Comparison of ENCODE assay signal across 19 cellular contexts in genomic region chr2:107364361-107364950, GRCh38.
DNase-seq lines count a peak whose midpoint lies in the region; ATAC-seq and TF ChIP-seq lines count a peak whose summit lies in the region.
"Had no signal": no experiment of that assay in that cellular context is flagged by ENCODE, and none has a peak within 500 bp of the region (broad histone marks: within the 10 kb centered on the region; RNA-seq: fewer than 3 reads in every experiment).

No MANE protein-coding gene starts in this region.

- H3K4me3 Mint-ChIP-seq in activated T-helper 17 cell treated with anti-CD3 and anti-CD28 coated beads, Interleukin-2, amount 50 U/mL, for 72 hours: no peak overlapping the region
- no peak overlapping the region for H3K4me3 Mint-ChIP-seq in naive thymus-derived CD4-positive, alpha-beta T cell
- H3K4me3 Mint-ChIP-seq in stimulated activated naive B cell treated with anti-CD40 and anti-IgM and Interleukin-4, amounts not matched to agents 10 μg/mL and 1 μg/mL and 100 μg/mL, for 72 hours: no peak overlapping the region
- H3K4me3 Mint-ChIP-seq: CD4-positive, alpha-beta T cell had no signal

- 97% methylated on average over 4 of the region's 4 CpGs for WGBS in esophagus muscularis mucosa

- POLR2A ChIA-PET in naive thymus-derived CD4-positive, alpha-beta T cell (lab: Charles Lee): no interaction called here

- H3K9me3 Mint-ChIP-seq in activated T-helper 17 cell treated with anti-CD3 and anti-CD28 coated beads, Interleukin-2, amount 50 U/mL, for 72 hours: peaks cover 14% of the 10 kb centered on the region
- peaks cover 0 to 16% (median 4%) of the 10 kb centered on the region in 11 donors for H3K9me3 Mint-ChIP-seq in naive thymus-derived CD4-positive, alpha-beta T cell
- peaks cover 1 to 3% of the 10 kb centered on the region in 2 donors for H3K9me3 Mint-ChIP-seq in stimulated activated naive B cell treated with anti-CD40 and anti-IgM and Interleukin-4, amounts not matched to agents 10 μg/mL and 1 μg/mL and 100 μg/mL, for 72 hours

- no peak for TF ChIP-seq POLR2A in esophagus muscularis mucosa (IDR thresholded peaks at IDR 0.05; ENCODE audit: low read depth)

- H3K36me3 ChIP-seq in naive thymus-derived CD4-positive, alpha-beta T cell (ENCODE audit: control insufficient read depth in 2 of 3, insufficient read depth in 3 of 3, low read length in 3 of 3): no peaks in the 10 kb centered on the region
- H3K36me3 ChIP-seq in esophagus muscularis mucosa: no peaks in the 10 kb centered on the region
- H3K36me3 ChIP-seq: BE2C, HAP-1 had no signal

- H3K27me3 ChIP-seq in naive thymus-derived CD4-positive, alpha-beta T cell (ENCODE audit: control insufficient read depth in 2 of 2, insufficient read depth in 2 of 2, low read length in 2 of 2): no peaks in the 10 kb centered on the region
- H3K27me3 ChIP-seq in esophagus muscularis mucosa: no peaks in the 10 kb centered on the region
- H3K27me3 ChIP-seq: BE2C had no signal

- intact Hi-C loops in naive thymus-derived CD4-positive, alpha-beta T cell (cut with micrococcal nuclease): no loop called here
- intact Hi-C loops in esophagus muscularis mucosa (cut with DNase I): no loop called here

- ATAC-seq in activated T-helper 17 cell treated with anti-CD3 and anti-CD28 coated beads, Interleukin-2, amount 50 U/mL, for 72 hours (replicated peaks): peak; percentile 28
- peak; percentile 18 for ATAC-seq in naive thymus-derived CD4-positive, alpha-beta T cell
- ATAC-seq in stimulated activated naive B cell treated with anti-CD40 and anti-IgM and Interleukin-4, amounts not matched to agents 10 μg/mL and 1 μg/mL and 100 μg/mL, for 72 hours (replicated peaks): peak; percentile 20 to 34
- ATAC-seq in HG03378 (IDR thresholded peaks at IDR 0.05; ENCODE audit: unreplicated experiment) (no peak), HG02759 (IDR thresholded peaks at IDR 0.05; ENCODE audit: unreplicated experiment) (no peak)

- H3K27me3 Mint-ChIP-seq in activated T-helper 17 cell treated with anti-CD3 and anti-CD28 coated beads, Interleukin-2, amount 50 U/mL, for 72 hours: no peaks in the 10 kb centered on the region
- H3K27me3 Mint-ChIP-seq in naive thymus-derived CD4-positive, alpha-beta T cell: no peaks in the 10 kb centered on the region
- no peaks in the 10 kb centered on the region for H3K27me3 Mint-ChIP-seq in stimulated activated naive B cell treated with anti-CD40 and anti-IgM and Interleukin-4, amounts not matched to agents 10 μg/mL and 1 μg/mL and 100 μg/mL, for 72 hours
- H3K27me3 Mint-ChIP-seq: CD4-positive, alpha-beta T cell had no signal

- H3K4me3 ChIP-seq in epithelial cell of esophagus (ENCODE audit: low read length): no peak overlapping the region
- H3K4me3 ChIP-seq in naive thymus-derived CD4-positive, alpha-beta T cell (ENCODE audit: low read length): no peak overlapping the region
- no peak overlapping the region for H3K4me3 ChIP-seq in foreskin fibroblast (ENCODE audit: low read depth in 1 of 2, low read length in 2 of 2)
- no peak overlapping the region for H3K4me3 ChIP-seq in esophagus muscularis mucosa
- H3K4me3 ChIP-seq: GM23248, HAP-1 had no signal

- H3K27ac ChIP-seq in naive thymus-derived CD4-positive, alpha-beta T cell (ENCODE audit: low read depth, low read length): no peak overlapping the region
- no peak overlapping the region for H3K27ac ChIP-seq in esophagus muscularis mucosa (replicated peaks in 1 of 4)
- H3K27ac ChIP-seq: GM23248 had no signal

- H3K27ac Mint-ChIP-seq in activated T-helper 17 cell treated with anti-CD3 and anti-CD28 coated beads, Interleukin-2, amount 50 U/mL, for 72 hours: no peak overlapping the region
- no peak overlapping the region for H3K27ac Mint-ChIP-seq in naive thymus-derived CD4-positive, alpha-beta T cell
- no peak overlapping the region for H3K27ac Mint-ChIP-seq in stimulated activated naive B cell treated with anti-CD40 and anti-IgM and Interleukin-4, amounts not matched to agents 10 μg/mL and 1 μg/mL and 100 μg/mL, for 72 hours
- H3K27ac Mint-ChIP-seq: CD4-positive, alpha-beta T cell had no signal

- CTCF ChIA-PET in naive thymus-derived CD4-positive, alpha-beta T cell (lab: Charles Lee): no interaction called here

- DNase-seq in epithelial cell of esophagus (ENCODE audit: low read depth): peak; percentile 1
- no peak for DNase-seq in naive thymus-derived CD4-positive, alpha-beta T cell
- DNase-seq in stimulated activated naive B cell treated with anti-CD40 and anti-IgM and Interleukin-4, amounts not matched to agents 10 μg/mL and 1 μg/mL and 100 μg/mL, for 72 hours: no peak
- DNase-seq in foreskin fibroblast: no peak
- no peak for DNase-seq in esophagus muscularis mucosa (ENCODE audit: extremely low spot score)
- DNase-seq: BE2C; CD4-positive, alpha-beta T cell; GF-D8; GM23248; KBM-7; NCI-H1105 treated with DMSO at 0.1 percent for 48 hours; NCI-H1694; NCI-H510A treated with DMSO at 0.1 percent for 48 hours; NCI-H774; SHP77 had no signal

- H3K4me1 Mint-ChIP-seq in activated T-helper 17 cell treated with anti-CD3 and anti-CD28 coated beads, Interleukin-2, amount 50 U/mL, for 72 hours: no peaks in the 10 kb centered on the region
- H3K4me1 Mint-ChIP-seq in naive thymus-derived CD4-positive, alpha-beta T cell: no peaks in the 10 kb centered on the region
- H3K4me1 Mint-ChIP-seq in stimulated activated naive B cell treated with anti-CD40 and anti-IgM and Interleukin-4, amounts not matched to agents 10 μg/mL and 1 μg/mL and 100 μg/mL, for 72 hours: no peaks in the 10 kb centered on the region

- TF ChIP-seq CTCF in epithelial cell of esophagus (IDR thresholded peaks at IDR 0.05; ENCODE audit: insufficient read depth, low read depth, low read length, missing control alignments) (no peak), foreskin fibroblast (IDR thresholded peaks at IDR 0.05; ENCODE audit: low read depth, low read length) (no peak), esophagus muscularis mucosa (IDR thresholded peaks at IDR 0.05) (no peak)

- no peaks in the 10 kb centered on the region for H3K9me3 ChIP-seq in naive thymus-derived CD4-positive, alpha-beta T cell (ENCODE audit: control insufficient read depth in 2 of 3, low read length in 3 of 3)
- no peaks in the 10 kb centered on the region for H3K9me3 ChIP-seq in esophagus muscularis mucosa
- H3K9me3 ChIP-seq: BE2C, HAP-1 had no signal

- H3K36me3 Mint-ChIP-seq in activated T-helper 17 cell treated with anti-CD3 and anti-CD28 coated beads, Interleukin-2, amount 50 U/mL, for 72 hours (ENCODE audit: low read depth): no peaks in the 10 kb centered on the region
- H3K36me3 Mint-ChIP-seq in naive thymus-derived CD4-positive, alpha-beta T cell: no peaks in the 10 kb centered on the region
- H3K36me3 Mint-ChIP-seq in stimulated activated naive B cell treated with anti-CD40 and anti-IgM and Interleukin-4, amounts not matched to agents 10 μg/mL and 1 μg/mL and 100 μg/mL, for 72 hours: no peaks in the 10 kb centered on the region

- TF ChIP-seq EP300 in esophagus muscularis mucosa (IDR thresholded peaks at IDR 0.05): no peak

- H3K4me1 ChIP-seq in naive thymus-derived CD4-positive, alpha-beta T cell (ENCODE audit: control insufficient read depth in 2 of 2, insufficient read depth in 2 of 2, low read length in 2 of 2): no peaks in the 10 kb centered on the region
- H3K4me1 ChIP-seq in esophagus muscularis mucosa: no peaks in the 10 kb centered on the region
- H3K4me1 ChIP-seq: BE2C, HAP-1 had no signal

Comparison
In these comparisons a context has a peak if more than half of its experiments do, and no peak if none do; other contexts are left out.
1. ATAC-seq: peak in activated T-helper 17 cell treated with anti-CD3 and anti-CD28 coated beads, Interleukin-2, amount 50 U/mL, for 72 hours (single experiment), naive thymus-derived CD4-positive, alpha-beta T cell (single experiment) and stimulated activated naive B cell treated with anti-CD40 and anti-IgM and Interleukin-4, amounts not matched to agents 10 μg/mL and 1 μg/mL and 100 μg/mL, for 72 hours (2 of 2); none in HG03378 (single experiment) and HG02759 (single experiment).